Comparison of ENCODE assay signal across 14 cellular contexts in genomic region chr22:36081023-36081431, GRCh38. TPM values are rescaled to one million over a fixed set of nuclear protein-coding genes. Genes with fewer than 3 reads are reported as not detected.
DNase-seq lines count a peak whose midpoint lies in the region; ATAC-seq and TF ChIP-seq lines count a peak whose summit lies in the region.
"Had no signal": no experiment of that assay in that cellular context is flagged by ENCODE, and none has a peak within 500 bp of the region (broad histone marks: within the 10 kb centered on the region; RNA-seq: fewer than 3 reads in every experiment).

No MANE protein-coding gene starts in this region.

- H3K36me3 Mint-ChIP-seq in stimulated activated effector memory CD8-positive, alpha-beta T cell treated with anti-CD3 and anti-CD28 coated beads, Interleukin-12 subunit alpha, Interleukin-12 subunit beta, amount 100 ng/mL, for 72 hours = no peaks in the 10 kb centered on the region
- no peaks in the 10 kb centered on the region for H3K36me3 Mint-ChIP-seq in activated T-cell treated with anti-CD3 and anti-CD28 coated beads, Interleukin-2, amount 50 U/mL, for 4 hours (ENCODE audit: insufficient read depth)

- no peak overlapping the region for H3K4me3 ChIP-seq in adrenal gland
- H3K4me3 ChIP-seq: right lobe of liver had no signal

- WGBS in adrenal gland, 4 donors = 62 to 82% (median 75%) methylated on average over 6 of the region's 6 CpGs

- peak; percentile 79 for DNase-seq in GM04504 (ENCODE audit: low read depth)
- DNase-seq in adrenal gland = peak; percentile 26 to 78 (median 62)
- peak; percentile 88 for DNase-seq in fibroblast of the conjunctiva (ENCODE audit: low read depth)
- DNase-seq in stimulated activated effector memory CD8-positive, alpha-beta T cell treated with anti-CD3 and anti-CD28 coated beads, Interleukin-12 subunit alpha, Interleukin-12 subunit beta, amount 100 ng/mL, for 72 hours (ENCODE audit: low spot score in 2 of 2) = no peak
- DNase-seq in epidermal melanocyte (ENCODE audit: insufficient read length, low spot score) = no peak
- DNase-seq in activated T-cell treated with anti-CD3 and anti-CD28 coated beads, Interleukin-2, amount 50 U/mL, for 4 hours = no peak
- DNase-seq in NCI-H1436 (lab: John Stamatoyannopoulos, UW) = no peak
- DNase-seq: hippocampal formation, NCI-H1048, right lobe of liver had no signal

- H3K27ac Mint-ChIP-seq in stimulated activated effector memory CD8-positive, alpha-beta T cell treated with anti-CD3 and anti-CD28 coated beads, Interleukin-12 subunit alpha, Interleukin-12 subunit beta, amount 100 ng/mL, for 72 hours = no peak overlapping the region
- H3K27ac Mint-ChIP-seq: activated T-helper 2 cell treated with anti-CD3 and anti-CD28 coated beads, Interferon-gamma antibody, Interleukin-2, Interleukin-4, amounts not matched to agents 10 μg/mL and 5 μg/mL and 100 μg/mL, durations not matched to agents 14 hours and 24 hours and 36 hours; dendritic cell treated with granulocyte-macrophage colony-stimulating factor and Interleukin-4, amounts not matched to agents 40 ng/mL and 50 ng/mL, for 4 days; mesothelial cell of epicardium had no signal

- H3K4me1 Mint-ChIP-seq in stimulated activated effector memory CD8-positive, alpha-beta T cell treated with anti-CD3 and anti-CD28 coated beads, Interleukin-12 subunit alpha, Interleukin-12 subunit beta, amount 100 ng/mL, for 72 hours = peaks cover 6% of the 10 kb centered on the region
- no peaks in the 10 kb centered on the region for H3K4me1 Mint-ChIP-seq in activated T-cell treated with anti-CD3 and anti-CD28 coated beads, Interleukin-2, amount 50 U/mL, for 4 hours (ENCODE audit: low read depth)

- TF ChIP-seq CTCF in adrenal gland (IDR thresholded peaks at IDR 0.05) = no peak

- H3K27me3 Mint-ChIP-seq in activated T-cell treated with anti-CD3 and anti-CD28 coated beads, Interleukin-2, amount 50 U/mL, for 4 hours (ENCODE audit: low read depth) = no peaks in the 10 kb centered on the region

- no peaks in the 10 kb centered on the region for H3K9me3 Mint-ChIP-seq in stimulated activated effector memory CD8-positive, alpha-beta T cell treated with anti-CD3 and anti-CD28 coated beads, Interleukin-12 subunit alpha, Interleukin-12 subunit beta, amount 100 ng/mL, for 72 hours
- no peaks in the 10 kb centered on the region for H3K9me3 Mint-ChIP-seq in activated T-cell treated with anti-CD3 and anti-CD28 coated beads, Interleukin-2, amount 50 U/mL, for 4 hours
- H3K9me3 Mint-ChIP-seq: activated T-helper 2 cell treated with anti-CD3 and anti-CD28 coated beads, Interferon-gamma antibody, Interleukin-2, Interleukin-4, amounts not matched to agents 10 μg/mL and 5 μg/mL and 100 μg/mL, durations not matched to agents 14 hours and 24 hours and 36 hours; dendritic cell treated with granulocyte-macrophage colony-stimulating factor and Interleukin-4, amounts not matched to agents 40 ng/mL and 50 ng/mL, for 4 days had no signal

- peak overlapping the region in 2 of 5 donors; percentile 65 to 80 for H3K27ac ChIP-seq in adrenal gland
- H3K27ac ChIP-seq: right lobe of liver had no signal

- peak; percentile 17 for ATAC-seq in stimulated activated effector memory CD8-positive, alpha-beta T cell treated with anti-CD3 and anti-CD28 coated beads, Interleukin-12 subunit alpha, Interleukin-12 subunit beta, amount 100 ng/mL, for 72 hours
- ATAC-seq in HG02763 (IDR thresholded peaks at IDR 0.05; ENCODE audit: unreplicated experiment) = no peak
- ATAC-seq in activated T-cell treated with anti-CD3 and anti-CD28 coated beads, Interleukin-2, amount 50 U/mL, for 4 hours = no peak
- ATAC-seq: right lobe of liver had no signal

- no peaks in the 10 kb centered on the region for H3K9me3 ChIP-seq in adrenal gland (replicated peaks in 1 of 3)
- H3K9me3 ChIP-seq: right lobe of liver had no signal

- no peak for TF ChIP-seq POLR2A in adrenal gland (IDR thresholded peaks at IDR 0.05)

- no peaks in the 10 kb centered on the region for H3K27me3 ChIP-seq in adrenal gland
- H3K27me3 ChIP-seq: right lobe of liver had no signal

- no peak overlapping the region for H3K4me3 Mint-ChIP-seq in stimulated activated effector memory CD8-positive, alpha-beta T cell treated with anti-CD3 and anti-CD28 coated beads, Interleukin-12 subunit alpha, Interleukin-12 subunit beta, amount 100 ng/mL, for 72 hours
- H3K4me3 Mint-ChIP-seq in activated T-cell treated with anti-CD3 and anti-CD28 coated beads, Interleukin-2, amount 50 U/mL, for 4 hours = no peak overlapping the region
- H3K4me3 Mint-ChIP-seq: dendritic cell treated with granulocyte-macrophage colony-stimulating factor and Interleukin-4, amounts not matched to agents 40 ng/mL and 50 ng/mL, for 4 days; mesothelial cell of epicardium had no signal

- H3K36me3 ChIP-seq in adrenal gland (replicated peaks in 1 of 2) = no peaks in the 10 kb centered on the region
- H3K36me3 ChIP-seq: right lobe of liver had no signal

- H3K4me1 ChIP-seq in adrenal gland (replicated peaks in 1 of 2) = no peaks in the 10 kb centered on the region
- H3K4me1 ChIP-seq: right lobe of liver had no signal

- intact Hi-C loops in adrenal gland (cut with DNase I) = no loop called here

RNA-seq across cellular contexts. Expression of gene RBFOX2, which starts 52.4 kb away (rescaled TPM):
- total RNA-seq in adrenal gland = 10 to 100 TPM; 52.0 to 86.6 (median 73.6) TPM
- polyA plus RNA-seq in adrenal gland = 10 to 100 TPM; 15.7 to 48.7 (median 28.5) TPM
- 1 to 10 TPM; 5.6 to 6.9 (median 6.5) TPM for total RNA-seq in activated T-cell treated with anti-CD3 and anti-CD28 coated beads, Interleukin-2, amount 50 U/mL, for 4 hours

Comparison
In these comparisons a context has a peak if more than half of its experiments do, and no peak if none do; other contexts are left out.
1. DNase-seq: peak in GM04504 (single experiment), adrenal gland (7 of 7) and fibroblast of the conjunctiva (single experiment); none in stimulated activated effector memory CD8-positive, alpha-beta T cell treated with anti-CD3 and anti-CD28 coated beads, Interleukin-12 subunit alpha, Interleukin-12 subunit beta, amount 100 ng/mL, for 72 hours (0 of 2), epidermal melanocyte (single experiment), activated T-cell treated with anti-CD3 and anti-CD28 coated beads, Interleukin-2, amount 50 U/mL, for 4 hours (single experiment) and NCI-H1436 (single experiment).
2. RNA of gene RBFOX2, which starts 52.4 kb away (total RNA-seq): 52.0 to 86.6 TPM in adrenal gland; 5.6 to 6.9 TPM in activated T-cell treated with anti-CD3 and anti-CD28 coated beads, Interleukin-2, amount 50 U/mL, for 4 hours; every median in the first group is over 4 times any median in the second.